In genomic region chr4:6907658-6908191, GRCh38 we compare ENCODE assay signal across 8 cellular contexts. TPM values are rescaled to one million over a fixed set of nuclear protein-coding genes. Genes with fewer than 3 reads are reported as not detected.
DNase-seq lines count a peak whose midpoint lies in the region; TF ChIP-seq lines count a peak whose summit lies in the region.

No MANE protein-coding gene starts in this region.

- H3K36me3 ChIP-seq in esophagus muscularis mucosa (no peaks in the 10 kb centered on the region), parathyroid adenoma (ENCODE audit: control insufficient read depth, insufficient read depth, low read length) (no peaks in the 10 kb centered on the region)

- WGBS in esophagus muscularis mucosa: 20% methylated on average over 15 of the region's 22 CpGs

- H3K4me3 ChIP-seq in esophagus muscularis mucosa: no peak overlapping the region
- H3K4me3 ChIP-seq in parathyroid adenoma (ENCODE audit: low read depth, low read length): peak overlapping the region; percentile 12

- H3K9me3 ChIP-seq in esophagus muscularis mucosa (no peaks in the 10 kb centered on the region), parathyroid adenoma (ENCODE audit: control insufficient read depth, low read length) (no peaks in the 10 kb centered on the region)

- H3K79me2 ChIP-seq in parathyroid adenoma: peaks cover 5% of the 10 kb centered on the region

- DNase-seq in NCI-H2227 (lab: John Stamatoyannopoulos, UW; ENCODE audit: unreplicated experiment) (peak; percentile 6), NCI-H2227 treated with DMSO at 0.1 percent for 48 hours (lab: John Stamatoyannopoulos, UW) (no peak), NCI-H748 (lab: John Stamatoyannopoulos, UW; ENCODE audit: unreplicated experiment) (peak; percentile 64), esophagus muscularis mucosa (ENCODE audit: extremely low spot score) (no peak), DMS153 treated with DMSO at 0.1 percent for 48 hours (lab: John Stamatoyannopoulos, UW; ENCODE audit: unreplicated experiment) (no peak), middle frontal gyrus (ENCODE audit: extremely low spot score, low spot score) (no peak), SW 1271 (lab: John Stamatoyannopoulos, UW) (no peak)

- peaks cover 0 to 5% (median 0%) of the 10 kb centered on the region in 4 donors for H3K27me3 ChIP-seq in esophagus muscularis mucosa
- no peaks in the 10 kb centered on the region for H3K27me3 ChIP-seq in parathyroid adenoma (ENCODE audit: control insufficient read depth, insufficient read depth, low read length)

- peak overlapping the region; percentile 59 for H3K4me2 ChIP-seq in parathyroid adenoma (ENCODE audit: low read length)

- H2AFZ ChIP-seq in parathyroid adenoma: peak overlapping the region; percentile 66

- no peak for TF ChIP-seq EP300 in esophagus muscularis mucosa (IDR thresholded peaks at IDR 0.05)

- no peak overlapping the region for H3K9ac ChIP-seq in parathyroid adenoma

- intact Hi-C loops in esophagus muscularis mucosa (cut with DNase I): loop anchor here (2.0 kb wide), 2 partner anchors 79 to 161 kb away; partner anchors contain the start of gene GRPEL1

- TF ChIP-seq POLR2A in esophagus muscularis mucosa (IDR thresholded peaks at IDR 0.05; ENCODE audit: low read depth): no peak

- TF ChIP-seq CTCF in esophagus muscularis mucosa (IDR thresholded peaks at IDR 0.05) (peak; percentile 45 to 54 (median 47)), parathyroid adenoma (IDR thresholded peaks at IDR 0.05) (peak; percentile 29)

- H3K4me1 ChIP-seq in esophagus muscularis mucosa (peaks cover 22 to 47% (median 44%) of the 10 kb centered on the region in 4 donors), parathyroid adenoma (peaks cover 6% of the 10 kb centered on the region)

- no peak overlapping the region for H3K27ac ChIP-seq in esophagus muscularis mucosa (replicated peaks in 1 of 4)
- no peak overlapping the region for H3K27ac ChIP-seq in parathyroid adenoma

RNA-seq across cellular contexts. Expression of gene TBC1D14, which starts 1.9 kb away (rescaled TPM):
- 10 to 100 TPM; 37.0 to 49.4 (median 44.2) TPM for total RNA-seq in esophagus muscularis mucosa

Comparison
In these comparisons a context has a peak if more than half of its experiments do, and no peak if none do; other contexts are left out.
1. DNase-seq: peak in NCI-H2227 (single experiment) and NCI-H748 (single experiment); none in NCI-H2227 treated with DMSO at 0.1 percent for 48 hours (single experiment), esophagus muscularis mucosa (single experiment), DMS153 treated with DMSO at 0.1 percent for 48 hours (single experiment), middle frontal gyrus (single experiment) and SW 1271 (0 of 2).